Comparison of ENCODE assay signal across 16 cellular contexts in genomic region chr12:109112720-109113465, GRCh38. TPM values are rescaled to one million over a fixed set of nuclear protein-coding genes. Genes with fewer than 3 reads are reported as not detected.
DNase-seq lines count a peak whose midpoint lies in the region; ATAC-seq and TF ChIP-seq lines count a peak whose summit lies in the region.
"Had no signal": no experiment of that assay in that cellular context is flagged by ENCODE, and none has a peak within 500 bp of the region (broad histone marks: within the 10 kb centered on the region; RNA-seq: fewer than 3 reads in every experiment).

No MANE protein-coding gene starts in this region.

- 26 to 31% methylated on average over 11 of the region's 11 CpGs for WGBS in body of pancreas, 2 donors
- 54% methylated on average over 11 of the region's 11 CpGs for WGBS in liver

- TF ChIP-seq RAD21 in liver (IDR thresholded peaks at IDR 0.05): no peak

- in situ Hi-C loops in gastrocnemius medialis (cut with MboI; ENCODE audit: low sequenced_read_pairs in 4 of 4): loop anchor here in 1 of 4 donors (25.0 kb wide), 1 partner anchor 426 kb away; no protein-coding TSS in a partner anchor

- intact Hi-C loops in body of pancreas (cut with DNase I) (no loop called here), gastrocnemius medialis (cut with DNase I; ENCODE audit: low total_unique reads) (loop anchor here (5.0 to 10.0 kb wide), 2 partner anchors 49 to 318 kb away; no protein-coding TSS in a partner anchor)

- peaks cover 65% of the 10 kb centered on the region for H3K4me1 ChIP-seq in body of pancreas
- peaks cover 7 to 67% (median 63%) of the 10 kb centered on the region in 4 donors for H3K4me1 ChIP-seq in liver (ENCODE audit: control insufficient read depth in 4 of 4, insufficient read depth in 4 of 4, low read length in 3 of 4)
- H3K4me1 ChIP-seq in gastrocnemius medialis: peaks cover 27 to 57% of the 10 kb centered on the region in 2 donors

- TF ChIP-seq POLR2A in body of pancreas (IDR thresholded peaks at IDR 0.05) (peak in 2 of 3 donors; percentile 26 to 36), gastrocnemius medialis (IDR thresholded peaks at IDR 0.05) (no peak)

- H3K9ac ChIP-seq in liver (ENCODE audit: low read depth in 1 of 2, low read length in 2 of 2): peak overlapping the region in 1 of 2 donors; percentile 23

- DNase-seq in Kasumi-1 (lab: John Stamatoyannopoulos, UW): peak; percentile 33 to 47
- peak in 3 of 4 donors; percentile 48 to 58 (median 49) for DNase-seq in body of pancreas
- DNase-seq in gastrocnemius medialis: no peak
- no peak for DNase-seq in HuH-7 (ENCODE audit: low spot score)
- DNase-seq in activated CD4-positive, alpha-beta T cell treated with anti-CD3 and anti-CD28 coated beads, Interleukin-2, amount 50 U/mL, for 48 hours: no peak
- no peak for DNase-seq in NCI-H128 (lab: John Stamatoyannopoulos, UW; ENCODE audit: unreplicated experiment)
- DNase-seq in NCI-H187 (lab: John Stamatoyannopoulos, UW): no peak
- DNase-seq: activated CD4-positive, CD25-positive, alpha-beta regulatory T cell; activated gamma-delta T cell; NCI-H1694; NCI-H226; ovary; stimulated activated naive CD8-positive, alpha-beta T cell treated with anti-CD3 and anti-CD28 coated beads, Interleukin-15, amount 100 ng/mL, for 72 hours had no signal

- ATAC-seq in body of pancreas: no peak
- no peak for ATAC-seq in gastrocnemius medialis
- ATAC-seq: stimulated activated naive CD8-positive, alpha-beta T cell treated with anti-CD3 and anti-CD28 coated beads, Interleukin-15, amount 100 ng/mL, for 72 hours had no signal

- H3K27me3 ChIP-seq in body of pancreas (no peaks in the 10 kb centered on the region), liver (ENCODE audit: control insufficient read depth in 4 of 4, insufficient read depth in 4 of 4, low read length in 3 of 4) (no peaks in the 10 kb centered on the region), gastrocnemius medialis (no peaks in the 10 kb centered on the region)
- H3K27me3 ChIP-seq: ascending aorta, ovary had no signal

- H3K9me3 ChIP-seq in body of pancreas (no peaks in the 10 kb centered on the region), liver (ENCODE audit: control insufficient read depth in 4 of 4, low read length in 3 of 4) (no peaks in the 10 kb centered on the region), gastrocnemius medialis (no peaks in the 10 kb centered on the region)
- H3K9me3 ChIP-seq: ascending aorta, ovary had no signal

- peak overlapping the region; percentile 48 to 96 (median 92) for H3K27ac ChIP-seq in body of pancreas
- H3K27ac ChIP-seq in liver (ENCODE audit: low read depth in 1 of 2, low read length in 2 of 2): peak overlapping the region; percentile 27 to 62
- peak overlapping the region; percentile 93 to 99 (median 97) for H3K27ac ChIP-seq in gastrocnemius medialis
- H3K27ac ChIP-seq: RWPE1 had no signal

- TF ChIP-seq CTCF in body of pancreas (IDR thresholded peaks at IDR 0.05) (no peak), liver (IDR thresholded peaks at IDR 0.05; ENCODE audit: low read depth, low read length, missing input control) (no peak), gastrocnemius medialis (IDR thresholded peaks at IDR 0.05 in 4 of 5, conservative IDR thresholded peaks at IDR 0.05 in 1 of 5) (no peak)

- H3K4me3 ChIP-seq in body of pancreas (no peak overlapping the region), liver (ENCODE audit: low read depth in 1 of 3, low read length in 3 of 3) (no peak overlapping the region), gastrocnemius medialis (no peak overlapping the region)
- H3K4me3 ChIP-seq: ascending aorta, ovary had no signal

- H3K36me3 ChIP-seq in body of pancreas (replicated peaks in 1 of 2; ENCODE audit: insufficient read depth in 1 of 2, low read depth in 2 of 2): no peaks in the 10 kb centered on the region
- H3K36me3 ChIP-seq in liver (ENCODE audit: control insufficient read depth in 4 of 4, insufficient read depth in 3 of 4, low read depth in 1 of 4, low read length in 3 of 4): peaks cover 0 to 3% (median 0%) of the 10 kb centered on the region in 4 donors
- peaks cover 0 to 13% of the 10 kb centered on the region in 2 donors for H3K36me3 ChIP-seq in gastrocnemius medialis
- H3K36me3 ChIP-seq: ovary had no signal

TF ChIP-seq in liver, 16 proteins besides CTCF, POLR2A, EP300 and RAD21:
- no peak for TF ChIP-seq JUND (IDR thresholded peaks at IDR 0.05)
- peak; percentile 15 for TF ChIP-seq REST (IDR thresholded peaks at IDR 0.05)
- TF ChIP-seq SP1 (IDR thresholded peaks at IDR 0.05): peak; percentile 6
- peak; percentile 23 to 36 for TF ChIP-seq RXRA (IDR thresholded peaks at IDR 0.05)
- TF ChIP-seq, protein P1, sequence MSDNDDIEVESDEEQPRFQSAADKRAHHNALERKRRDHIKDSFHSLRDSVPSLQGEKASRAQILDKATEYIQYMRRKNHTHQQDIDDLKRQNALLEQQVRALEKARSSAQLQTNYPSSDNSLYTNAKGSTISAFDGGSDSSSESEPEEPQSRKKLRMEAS (IDR thresholded peaks at IDR 0.05): peak; percentile 57

RNA-seq across cellular contexts. Expression of gene ACACB, which starts 3.5 kb away (rescaled TPM):
- total RNA-seq in body of pancreas: 100 to 1,000 TPM in 1 of 2 donors, 10 to 100 TPM in 1; 71.1 to 358 TPM
- total RNA-seq in liver: 100 to 1,000 TPM in 1 of 2 donors, 10 to 100 TPM in 1; 12.9 to 288 TPM
- polyA plus RNA-seq in liver: 10 to 100 TPM; 46.5 to 57.8 TPM
- total RNA-seq in gastrocnemius medialis: 1,000 to 10,000 TPM in 1 of 4 donors, 100 to 1,000 TPM in 3; 595 to 1,103 (median 698) TPM

RNA-seq across cellular contexts. Expression of gene UNG, which starts 15.5 kb away (rescaled TPM):
- total RNA-seq in body of pancreas (10 to 100 TPM in 1 of 2 donors, 1 to 10 TPM in 1; 4.9 to 13.5 TPM), liver (10 to 100 TPM in 1 of 2 donors, 1 to 10 TPM in 1; 9.4 to 22.1 TPM), gastrocnemius medialis (10 to 100 TPM; 38.7 to 45.3 (median 42.3) TPM)
- polyA plus RNA-seq in liver: 10 to 100 TPM; 14.1 to 15.7 TPM

RNA-seq across cellular contexts. Expression of gene ALKBH2, which starts 19.6 kb away (rescaled TPM):
- 10 to 100 TPM in 1 of 2 donors, 1 to 10 TPM in 1; 7.3 to 16.1 TPM for total RNA-seq in body of pancreas
- 10 to 100 TPM in 1 of 2 donors, 1 to 10 TPM in 1; 6.8 to 24.2 TPM for total RNA-seq in liver
- polyA plus RNA-seq in liver: 10 to 100 TPM; 15.7 to 24.7 TPM
- 10 to 100 TPM in 3 of 4 donors, 1 to 10 TPM in 1; 8.7 to 22.5 (median 18.2) TPM for total RNA-seq in gastrocnemius medialis

Comparison
In these comparisons a context has a peak if more than half of its experiments do, and no peak if none do; other contexts are left out.
1. DNase-seq: peak in Kasumi-1 (2 of 2) and body of pancreas (3 of 4); none in gastrocnemius medialis (0 of 2), HuH-7 (single experiment), activated CD4-positive, alpha-beta T cell treated with anti-CD3 and anti-CD28 coated beads, Interleukin-2, amount 50 U/mL, for 48 hours (0 of 2), NCI-H128 (single experiment) and NCI-H187 (0 of 2).
2. H3K27ac ChIP-seq: peak in every context shown above with its lines; median percentile 97 in gastrocnemius medialis; 92 in body of pancreas; 44 in liver.
3. POLR2A ChIP-seq: peak in body of pancreas (2 of 3); none in gastrocnemius medialis (0 of 2).